Comparison of ENCODE assay signal across 6 cellular contexts in the genomic region with DNA sequence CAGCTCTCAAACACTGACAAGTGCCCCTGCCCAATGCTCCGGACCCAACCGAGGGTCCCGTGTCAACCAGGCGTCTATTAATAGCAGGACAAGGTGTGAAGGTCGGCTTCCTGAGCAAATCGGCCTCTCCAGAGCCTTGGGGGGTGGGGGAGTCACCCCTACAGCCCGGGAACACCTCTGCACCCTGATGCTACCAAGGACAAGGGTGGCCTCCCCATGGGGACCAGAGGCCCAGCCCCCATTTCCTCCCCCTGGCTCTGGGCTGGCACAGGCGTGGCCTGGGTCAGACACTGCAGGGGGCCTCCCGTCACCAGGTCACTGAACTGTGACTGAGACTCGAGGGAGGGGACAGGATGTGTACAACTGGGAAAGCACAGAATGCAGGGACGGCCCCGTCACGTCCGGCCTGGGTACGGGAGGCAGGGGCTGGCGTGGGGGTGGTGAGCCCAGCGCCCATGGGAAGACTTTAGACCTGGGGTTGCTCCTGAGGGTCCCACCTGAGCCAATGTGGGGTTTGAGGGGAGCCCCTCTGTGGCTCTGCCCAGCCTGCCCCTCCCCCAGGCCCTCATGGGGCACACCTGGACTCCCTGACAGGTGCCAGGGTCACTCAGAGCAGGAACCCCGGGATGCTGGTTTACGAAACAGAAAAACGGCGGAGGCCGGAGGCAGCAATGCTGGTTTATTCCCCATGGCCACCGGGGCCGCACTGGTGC.
DNase-seq lines count a peak whose midpoint lies in the region; ATAC-seq and TF ChIP-seq lines count a peak whose summit lies in the region.

No MANE protein-coding gene starts in this region.

- DNase-seq in activated CD4-positive, CD25-positive, alpha-beta regulatory T cell treated with anti-CD3 and anti-CD28 coated beads, Interleukin-2, amount 50 U/mL, for 16 hours (ENCODE audit: low read depth, low spot score) = peak; percentile 47
- DNase-seq in germinal center (ENCODE audit: low spot score) (peak; percentile 87), OCI-M2 (lab: John Stamatoyannopoulos, UW; ENCODE audit: unreplicated experiment) (no peak)
- DNase-seq in stimulated activated CD4-positive, alpha-beta T cell treated with anti-CD3 and anti-CD28 coated beads, Interleukin-4, amount 100 ng/mL, for 4 hours = peak; percentile 62 to 64

- peak; percentile 70 for ATAC-seq in HG02973 (IDR thresholded peaks at IDR 0.05; ENCODE audit: unreplicated experiment)

- peak; percentile 48 for TF ChIP-seq POLR2A in GM10847 (IDR thresholded peaks at IDR 0.05; ENCODE audit: extremely low read depth, insufficient read length)
